19 cellular contexts compared by ENCODE assay signal in genomic region chr7:117237646-117238045, GRCh38.
A peak's percentile ranks its signal among the peaks of the same experiment; 100 is the strongest.
DNase-seq lines count a peak whose midpoint lies in the region; ATAC-seq, FAIRE-seq and TF ChIP-seq lines count a peak whose summit lies in the region.
"Had no signal": no experiment of that assay in that cellular context is flagged by ENCODE, and none has a peak within 500 bp of the region (broad histone marks: within the 10 kb centered on the region; RNA-seq: fewer than 3 reads in every experiment).

No MANE protein-coding gene starts in this region.

- H3K4me3 ChIP-seq in OCI-LY3 (ENCODE audit: low read length) = peak overlapping the region; percentile 55
- no peak overlapping the region for H3K4me3 ChIP-seq in endodermal cell (ENCODE audit: low read length)
- H3K4me3 ChIP-seq in GM23248 = no peak overlapping the region
- H3K4me3 ChIP-seq: SK-N-MC had no signal

- DNase-seq in GM12892 (ENCODE audit: insufficient read length) = no peak
- DNase-seq in cerebellar cortex (ENCODE audit: low spot score) = no peak
- DNase-seq in DMS79 treated with DMSO at 0.1 percent for 48 hours (lab: John Stamatoyannopoulos, UW) = no peak
- DNase-seq in endodermal cell = no peak
- no peak for DNase-seq in GM23248
- DNase-seq: DMS 273 treated with DMSO at 0.1 percent for 48 hours, KG1, NCI-H1048, NCI-H1436 treated with DMSO at 0.1 percent for 48 hours, NCI-H2081, NCI-H748 treated with DMSO at 0.1 percent for 48 hours had no signal

- no peaks in the 10 kb centered on the region for H3K36me3 Mint-ChIP-seq in endodermal cell (ENCODE audit: low read depth)

- H3K27me3 Mint-ChIP-seq in endodermal cell (ENCODE audit: insufficient read depth) = peaks cover 15% of the 10 kb centered on the region

- H3F3A ChIP-seq in GM23248 (ENCODE audit: insufficient read depth) = no peaks in the 10 kb centered on the region

- H3K4me1 ChIP-seq in OCI-LY3 (ENCODE audit: low read length) (peaks cover 11% of the 10 kb centered on the region), endodermal cell (ENCODE audit: control insufficient read depth, insufficient read depth, low read length) (no peaks in the 10 kb centered on the region), GM23248 (ENCODE audit: insufficient read depth) (no peaks in the 10 kb centered on the region)

- no peaks in the 10 kb centered on the region for H3K4me1 Mint-ChIP-seq in endodermal cell

- TF ChIP-seq CTCF in OCI-LY3 (IDR thresholded peaks at IDR 0.05; ENCODE audit: low read depth, low read length) (no peak), endodermal cell (conservative IDR thresholded peaks at IDR 0.05) (no peak)

- peak; percentile 74 for ATAC-seq in GM19351 (IDR thresholded peaks at IDR 0.05; ENCODE audit: unreplicated experiment)
- peak; percentile 76 for ATAC-seq in HG02870 (IDR thresholded peaks at IDR 0.05; ENCODE audit: unreplicated experiment)
- ATAC-seq: Panc1, Right ventricle myocardium inferior had no signal

- H3K27ac ChIP-seq in OCI-LY3 (ENCODE audit: low read length) (peak overlapping the region; percentile 3; the same call in 1 of the 2 replicates), endodermal cell (ENCODE audit: low read depth, low read length) (no peak overlapping the region), GM23248 (no peak overlapping the region)
- H3K27ac ChIP-seq: C4-2B, SK-N-MC had no signal

- H3K9me3 ChIP-seq in OCI-LY3 (ENCODE audit: insufficient read depth, low read length) = no peaks in the 10 kb centered on the region
- no peaks in the 10 kb centered on the region for H3K9me3 ChIP-seq in endodermal cell (ENCODE audit: control insufficient read depth, low read length)
- H3K9me3 ChIP-seq in GM23248 (ENCODE audit: low read depth) = no peaks in the 10 kb centered on the region

- no peaks in the 10 kb centered on the region for H3K9me2 ChIP-seq in GM23248 (ENCODE audit: insufficient read depth)

- H2AFZ ChIP-seq in OCI-LY3 (ENCODE audit: low read depth, low read length) = no peak overlapping the region
- H2AFZ ChIP-seq in GM23248 = no peak overlapping the region

- H3K36me3 ChIP-seq in OCI-LY3 (replicated peaks; ENCODE audit: low read depth, low read length) = peaks cover 5% of the 10 kb centered on the region
- no peaks in the 10 kb centered on the region for H3K36me3 ChIP-seq in endodermal cell (ENCODE audit: control insufficient read depth, insufficient read depth, low read length)
- no peaks in the 10 kb centered on the region for H3K36me3 ChIP-seq in GM23248 (ENCODE audit: low read depth)

- H3K9ac ChIP-seq in OCI-LY3 (ENCODE audit: low read length) (no peak overlapping the region), endodermal cell (ENCODE audit: extremely low read depth, low read length, poor library complexity, severe bottlenecking) (no peak overlapping the region), GM23248 (no peak overlapping the region)

- H3K4me3 Mint-ChIP-seq in endodermal cell = no peak overlapping the region

- H3K79me2 ChIP-seq in OCI-LY3 (ENCODE audit: low read length) (no peaks in the 10 kb centered on the region), GM23248 (ENCODE audit: insufficient read depth) (no peaks in the 10 kb centered on the region)

- no peak for TF ChIP-seq POLR2A in GM12892 (IDR thresholded peaks at IDR 0.05; ENCODE audit: low read depth, low read length)

- no peaks in the 10 kb centered on the region for H4K20me1 ChIP-seq in OCI-LY3 (ENCODE audit: insufficient read depth, low read length)
- H4K20me1 ChIP-seq in GM23248 (ENCODE audit: insufficient read depth) = no peaks in the 10 kb centered on the region

- H3K4me2 ChIP-seq in OCI-LY3 (ENCODE audit: low read length) = peak overlapping the region; percentile 60
- H3K4me2 ChIP-seq in GM23248 (ENCODE audit: unreplicated experiment) = no peak overlapping the region

- H3K27me3 ChIP-seq in OCI-LY3 (ENCODE audit: low read depth, low read length) (no peaks in the 10 kb centered on the region), endodermal cell (ENCODE audit: control insufficient read depth, insufficient read depth, low read length, poor library complexity, severe bottlenecking) (peaks cover 6% of the 10 kb centered on the region), GM23248 (replicated peaks; ENCODE audit: insufficient read depth) (no peaks in the 10 kb centered on the region)

- H3K27ac Mint-ChIP-seq in endodermal cell = no peak overlapping the region

- H3K9me3 Mint-ChIP-seq in endodermal cell = peaks cover 2% of the 10 kb centered on the region

- in situ Hi-C loops in GM23248 (cut with MboI) = no loop called here

- FAIRE-seq in GM12892 (lab: Jason Lieb, UNC) = peak; percentile 86
- FAIRE-seq: H1 had no signal

- WGBS in endodermal cell (ENCODE audit: insufficient coverage in 1 of 2, insufficient read length in 1 of 2), 2 experiments = 83 to 92% methylated on average over 2 to 5 of the region's 5 CpGs
- WGBS in GM23248 (ENCODE audit: low coverage in 1 of 2, low lambda C conversion rate in 2 of 2, missing lambda C conversion rate in 2 of 2), 2 experiments = 73 to 77% methylated on average over 5 of the region's 5 CpGs
